Comparison of ENCODE assay signal across 8 cellular contexts in the genomic region with DNA sequence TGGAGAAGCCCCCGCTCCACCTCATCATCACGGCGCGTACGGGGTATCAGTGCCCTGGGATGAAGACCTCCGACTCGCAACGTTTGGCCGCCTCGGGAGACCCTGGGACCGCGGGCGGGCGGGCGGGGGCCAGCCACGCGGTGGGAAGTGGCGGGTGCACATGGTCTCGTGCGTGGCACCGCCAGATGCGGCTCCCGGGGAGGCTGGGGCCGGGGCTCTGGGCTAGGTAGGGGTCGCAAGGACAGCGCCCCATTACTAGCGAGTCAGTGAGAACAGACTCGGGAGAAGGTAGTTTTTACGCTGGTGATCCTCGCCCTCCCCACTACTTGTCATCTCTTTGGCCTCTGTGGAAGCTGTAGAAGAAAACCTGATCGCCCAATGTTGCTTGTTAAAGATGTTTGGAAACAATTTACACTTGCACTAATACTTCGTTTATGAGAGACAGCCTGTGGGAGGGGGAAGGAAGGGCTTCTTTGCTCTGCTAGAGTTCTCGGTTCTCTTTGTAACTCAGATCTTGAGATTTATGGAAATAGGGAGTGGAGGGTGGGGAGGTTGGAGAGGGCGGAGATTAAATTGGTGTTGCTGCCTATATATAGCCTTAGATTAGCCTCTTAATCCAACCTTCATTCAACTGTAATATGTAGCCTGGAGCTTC. TPM values are rescaled to one million over a fixed set of nuclear protein-coding genes. Genes with fewer than 3 reads are reported as not detected.
DNase-seq lines count a peak whose midpoint lies in the region; TF ChIP-seq lines count a peak whose summit lies in the region.

No MANE protein-coding gene starts in this region.

- peak overlapping the region; percentile 93 for H3K4me3 Mint-ChIP-seq in activated CD4-positive, alpha-beta T cell treated with anti-CD3 and anti-CD28 coated beads, Interleukin-2, amount 10 ng/mL, durations not matched to agents 7 days and 5 days
- H3K4me3 Mint-ChIP-seq in activated naive CD4-positive, alpha-beta T cell treated with anti-CD3 and anti-CD28 coated beads for 36 hours = peak overlapping the region; percentile 97

- no peaks in the 10 kb centered on the region for H3K9me3 ChIP-seq in MM.1S (replicated peaks; ENCODE audit: insufficient read depth, low read length)
- no peaks in the 10 kb centered on the region for H3K9me3 ChIP-seq in cardiac muscle cell (ENCODE audit: low read depth)

- H3K79me2 ChIP-seq in MM.1S (ENCODE audit: low read length) = peaks cover 55% of the 10 kb centered on the region

- H4K20me1 ChIP-seq in MM.1S (ENCODE audit: insufficient read depth, low read length) = peaks cover 18% of the 10 kb centered on the region; the same call in 1 of the 2 replicates

- peak overlapping the region; percentile 64 for H3K4me2 ChIP-seq in MM.1S (ENCODE audit: low read depth, low read length)

- H3K4me1 ChIP-seq in MM.1S (ENCODE audit: low read length) = peaks cover 21% of the 10 kb centered on the region; the same call in 1 of the 2 replicates
- peaks cover 47% of the 10 kb centered on the region for H3K4me1 ChIP-seq in cardiac muscle cell (ENCODE audit: low read depth)

- CTCF ChIA-PET in activated CD4-positive, alpha-beta T cell treated with anti-CD3 and anti-CD28 coated beads, Interleukin-2, amount 10 ng/mL, durations not matched to agents 7 days and 5 days (lab: Charles Lee) = interaction anchor here (0.7 kb wide), 1 partner anchor 12 kb away, joined by 3 read pairs; no protein-coding TSS in a partner anchor
- CTCF ChIA-PET in activated naive CD4-positive, alpha-beta T cell treated with anti-CD3 and anti-CD28 coated beads for 36 hours (lab: Charles Lee) = interaction anchor here (1.3 kb wide), 1 partner anchor 10 kb away, joined by 5 read pairs; no protein-coding TSS in a partner anchor

- no peaks in the 10 kb centered on the region for H3K9me2 ChIP-seq in MM.1S (replicated peaks; ENCODE audit: insufficient read depth, low read length)

- POLR2A ChIA-PET in activated CD4-positive, alpha-beta T cell treated with anti-CD3 and anti-CD28 coated beads, Interleukin-2, amount 10 ng/mL, durations not matched to agents 7 days and 5 days (lab: Charles Lee) = no interaction called here

- H3K4me3 ChIP-seq in MM.1S (ENCODE audit: low read length) (peak overlapping the region; percentile 96), cardiac muscle cell (peak overlapping the region; percentile 81)

- peak; percentile 7 for DNase-seq in activated CD4-positive, alpha-beta T cell treated with anti-CD3 and anti-CD28 coated beads, Interleukin-2, amount 10 ng/mL, durations not matched to agents 7 days and 5 days
- DNase-seq in activated CD4-positive, alpha-beta T cell treated with anti-CD3 and anti-CD28 coated beads for 48 hours = no peak
- peak; percentile 29 for DNase-seq in MM.1S
- peak; percentile 24 for DNase-seq in activated naive CD4-positive, alpha-beta T cell treated with anti-CD3 and anti-CD28 coated beads for 36 hours
- DNase-seq in cardiac muscle cell (ENCODE audit: low read depth in 1 of 2, low spot score in 1 of 2) = peak; percentile 24 to 36
- DNase-seq in putamen (ENCODE audit: low spot score) = peak; percentile 46
- no peak for DNase-seq in AG08395 (ENCODE audit: low spot score)
- no peak for DNase-seq in DMS153 treated with DMSO at 0.1 percent for 48 hours (lab: John Stamatoyannopoulos, UW; ENCODE audit: unreplicated experiment)

- no peak for TF ChIP-seq CTCF in MM.1S (IDR thresholded peaks at IDR 0.05; ENCODE audit: low read length)
- no peak for TF ChIP-seq CTCF in cardiac muscle cell (IDR thresholded peaks at IDR 0.05; ENCODE audit: low read depth, low read length)

- H3K27me3 ChIP-seq in MM.1S (replicated peaks; ENCODE audit: insufficient read depth, low read length) (no peaks in the 10 kb centered on the region), cardiac muscle cell (no peaks in the 10 kb centered on the region)

- intact Hi-C loops in activated naive CD4-positive, alpha-beta T cell treated with anti-CD3 and anti-CD28 coated beads for 36 hours (cut with micrococcal nuclease) = loop anchor here (1.0 to 5.0 kb wide), 7 partner anchors 66 to 1293 kb away; a partner anchor contains a TSS

- peak overlapping the region; percentile 96 for H3K27ac Mint-ChIP-seq in activated CD4-positive, alpha-beta T cell treated with anti-CD3 and anti-CD28 coated beads, Interleukin-2, amount 10 ng/mL, durations not matched to agents 7 days and 5 days
- peak overlapping the region; percentile 95 for H3K27ac Mint-ChIP-seq in activated naive CD4-positive, alpha-beta T cell treated with anti-CD3 and anti-CD28 coated beads for 36 hours

- H3K9ac ChIP-seq in MM.1S (ENCODE audit: low read length) = peak overlapping the region; percentile 87

- H3K27me3 Mint-ChIP-seq in activated CD4-positive, alpha-beta T cell treated with anti-CD3 and anti-CD28 coated beads, Interleukin-2, amount 10 ng/mL, durations not matched to agents 7 days and 5 days = no peaks in the 10 kb centered on the region
- H3K27me3 Mint-ChIP-seq in activated naive CD4-positive, alpha-beta T cell treated with anti-CD3 and anti-CD28 coated beads for 36 hours (ENCODE audit: low read depth) = no peaks in the 10 kb centered on the region

- peak overlapping the region; percentile 66; the same call in 1 of the 2 replicates for H3K27ac ChIP-seq in MM.1S (ENCODE audit: low read length)
- peak overlapping the region; percentile 99 for H3K27ac ChIP-seq in cardiac muscle cell

- peak overlapping the region; percentile 78 for H2AFZ ChIP-seq in MM.1S (ENCODE audit: low read length)

- 0 out of 2 replicates have a peak, but pooled peaks cover 4% of the 10 kb centered on the region for H3F3A ChIP-seq in MM.1S (ENCODE audit: insufficient read depth, low read length)

- peaks cover 15% of the 10 kb centered on the region for H3K36me3 Mint-ChIP-seq in activated CD4-positive, alpha-beta T cell treated with anti-CD3 and anti-CD28 coated beads, Interleukin-2, amount 10 ng/mL, durations not matched to agents 7 days and 5 days (ENCODE audit: low read depth)
- H3K36me3 Mint-ChIP-seq in activated naive CD4-positive, alpha-beta T cell treated with anti-CD3 and anti-CD28 coated beads for 36 hours (ENCODE audit: low read depth) = peaks cover 16% of the 10 kb centered on the region

- H3K9me3 Mint-ChIP-seq in activated CD4-positive, alpha-beta T cell treated with anti-CD3 and anti-CD28 coated beads, Interleukin-2, amount 10 ng/mL, durations not matched to agents 7 days and 5 days = no peaks in the 10 kb centered on the region
- no peaks in the 10 kb centered on the region for H3K9me3 Mint-ChIP-seq in activated naive CD4-positive, alpha-beta T cell treated with anti-CD3 and anti-CD28 coated beads for 36 hours

- no peaks in the 10 kb centered on the region for H3K36me3 ChIP-seq in MM.1S (replicated peaks; ENCODE audit: insufficient read depth, low read length)
- H3K36me3 ChIP-seq in cardiac muscle cell = no peaks in the 10 kb centered on the region

- H3K4me1 Mint-ChIP-seq in activated CD4-positive, alpha-beta T cell treated with anti-CD3 and anti-CD28 coated beads, Interleukin-2, amount 10 ng/mL, durations not matched to agents 7 days and 5 days = peaks cover 53% of the 10 kb centered on the region
- H3K4me1 Mint-ChIP-seq in activated naive CD4-positive, alpha-beta T cell treated with anti-CD3 and anti-CD28 coated beads for 36 hours (ENCODE audit: low read depth) = peaks cover 57% of the 10 kb centered on the region

RNA-seq across cellular contexts. Expression of a gene that starts 0.6 kb away (rescaled TPM):
- 10 to 100 TPM; 51.3 to 61.2 TPM for total RNA-seq in activated CD4-positive, alpha-beta T cell treated with anti-CD3 and anti-CD28 coated beads, Interleukin-2, amount 10 ng/mL, durations not matched to agents 7 days and 5 days
- total RNA-seq in activated naive CD4-positive, alpha-beta T cell treated with anti-CD3 and anti-CD28 coated beads for 36 hours = 100 to 1,000 TPM; 118 to 122 TPM
- 281 and 358 TPM in 2 replicates for total RNA-seq in cardiac muscle cell
- 236 and 421 TPM in 2 replicates for polyA plus RNA-seq in cardiac muscle cell

RNA-seq across cellular contexts. Expression of a gene that starts 1.0 kb away (rescaled TPM):
- 10 to 100 TPM in 1 of 2 experiments, 1 to 10 TPM in 1; 9.8 to 10.3 TPM for total RNA-seq in activated CD4-positive, alpha-beta T cell treated with anti-CD3 and anti-CD28 coated beads, Interleukin-2, amount 10 ng/mL, durations not matched to agents 7 days and 5 days
- total RNA-seq in activated naive CD4-positive, alpha-beta T cell treated with anti-CD3 and anti-CD28 coated beads for 36 hours = 1 to 10 TPM; 4.6 to 4.7 TPM
- 36.7 and 54.1 TPM in 2 replicates for total RNA-seq in cardiac muscle cell
- polyA plus RNA-seq in cardiac muscle cell = 44.6 and 81.5 TPM in 2 replicates

Comparison
In these comparisons a context has a peak if more than half of its experiments do, and no peak if none do; other contexts are left out.
1. DNase-seq: peak in activated CD4-positive, alpha-beta T cell treated with anti-CD3 and anti-CD28 coated beads, Interleukin-2, amount 10 ng/mL, durations not matched to agents 7 days and 5 days (single experiment), MM.1S (single experiment), activated naive CD4-positive, alpha-beta T cell treated with anti-CD3 and anti-CD28 coated beads for 36 hours (single experiment), cardiac muscle cell (2 of 2) and putamen (single experiment); none in activated CD4-positive, alpha-beta T cell treated with anti-CD3 and anti-CD28 coated beads for 48 hours (single experiment), AG08395 (single experiment) and DMS153 treated with DMSO at 0.1 percent for 48 hours (single experiment).